Comparison of ENCODE assay signal across 8 cellular contexts in genomic region chr6:116462516-116462915, GRCh38. TPM values are rescaled to one million over a fixed set of nuclear protein-coding genes. Genes with fewer than 3 reads are reported as not detected.
A peak's percentile ranks its signal among the peaks of the same experiment; 100 is the strongest.
DNase-seq lines count a peak whose midpoint lies in the region; ATAC-seq and TF ChIP-seq lines count a peak whose summit lies in the region.

No MANE protein-coding gene starts in this region.

- peaks cover 4% of the 10 kb centered on the region for H3K36me3 Mint-ChIP-seq in T-helper 17 cell (ENCODE audit: low read depth)

- H3K9ac ChIP-seq in GM23248: peak overlapping the region; percentile 19; the same call in 1 of the 2 replicates

- TF ChIP-seq CTCF in GM12864 (IDR thresholded peaks at IDR 0.05; ENCODE audit: low read depth, low read length, missing control alignments) (no peak), left lung (IDR thresholded peaks at IDR 0.05) (no peak)

- DNase-seq in GM12864 (ENCODE audit: low read depth): no peak
- DNase-seq in GM23248: no peak
- DNase-seq in T-helper 17 cell: no peak
- DNase-seq in left lung: no peak
- DNase-seq in NCI-H345 (lab: John Stamatoyannopoulos, UW): no peak
- no peak for DNase-seq in NCI-H510A treated with DMSO at 0.1 percent for 48 hours (lab: John Stamatoyannopoulos, UW)
- DNase-seq in G401 (ENCODE audit: low spot score): no peak
- no peak for DNase-seq in NCI-H526 treated with DMSO at 0.1 percent for 48 hours (lab: John Stamatoyannopoulos, UW)

- H3K27me3 ChIP-seq in GM23248 (replicated peaks; ENCODE audit: insufficient read depth) (peaks cover 17% of the 10 kb centered on the region; the same call in 1 of the 2 replicates), left lung (peaks cover 0 to 14% of the 10 kb centered on the region in 2 donors)

- in situ Hi-C loops in GM23248 (cut with MboI): no loop called here
- in situ Hi-C loops in G401 (cut with HindIII; ENCODE audit: low sequenced_read_pairs): no loop called here

- H3K9me2 ChIP-seq in GM23248 (ENCODE audit: insufficient read depth): no peaks in the 10 kb centered on the region

- peak overlapping the region; percentile 77 for H2AFZ ChIP-seq in GM23248

- H3K9me3 ChIP-seq in GM23248 (ENCODE audit: low read depth) (no peaks in the 10 kb centered on the region), T-helper 17 cell (ENCODE audit: control insufficient read depth, low read length, poor library complexity, severe bottlenecking) (no peaks in the 10 kb centered on the region), left lung (no peaks in the 10 kb centered on the region)

- H3K27ac Mint-ChIP-seq in T-helper 17 cell: peak overlapping the region; percentile 19

- peak overlapping the region; percentile 88 for H3K4me3 Mint-ChIP-seq in T-helper 17 cell

- H3K27me3 Mint-ChIP-seq in T-helper 17 cell: peaks cover 21% of the 10 kb centered on the region

- ATAC-seq in T-helper 17 cell (no peak), left lung (no peak)

- peak overlapping the region; percentile 70 for H3K4me2 ChIP-seq in GM23248 (ENCODE audit: unreplicated experiment)

- intact Hi-C loops in left lung (cut with DNase I): no loop called here

- H3K4me1 ChIP-seq in GM23248 (ENCODE audit: insufficient read depth) (no peaks in the 10 kb centered on the region), left lung (peaks cover 5 to 48% of the 10 kb centered on the region in 2 donors)

- H3F3A ChIP-seq in GM23248 (ENCODE audit: insufficient read depth): 0 out of 2 replicates have a peak, but pooled peaks cover 6% of the 10 kb centered on the region

- H4K20me1 ChIP-seq in GM23248 (ENCODE audit: insufficient read depth): no peaks in the 10 kb centered on the region

- H3K4me3 ChIP-seq in GM12864 (ENCODE audit: low read depth, low read length) (peak overlapping the region; percentile 57), GM23248 (peak overlapping the region; percentile 68), left lung (peak overlapping the region; percentile 26 to 45)

- no peaks in the 10 kb centered on the region for H3K79me2 ChIP-seq in GM23248 (ENCODE audit: insufficient read depth)

- H3K27ac ChIP-seq in GM23248: no peak overlapping the region
- H3K27ac ChIP-seq in left lung: peak overlapping the region in 1 of 2 donors; percentile 70

- H3K36me3 ChIP-seq in GM23248 (ENCODE audit: low read depth): no peaks in the 10 kb centered on the region
- no peaks in the 10 kb centered on the region for H3K36me3 ChIP-seq in left lung

- H3K4me1 Mint-ChIP-seq in T-helper 17 cell: peaks cover 31% of the 10 kb centered on the region

- 51 to 58% methylated on average over 11 of the region's 11 CpGs for WGBS in GM23248 (ENCODE audit: low coverage in 1 of 2, low lambda C conversion rate in 2 of 2, missing lambda C conversion rate in 2 of 2), 2 experiments

RNA-seq across cellular contexts. Expression of gene CALHM6, which starts 1.3 kb away (rescaled TPM):
- total RNA-seq in GM23248 (2014; rRNA removed; shearing (Covaris generic)): not detected in 2 replicates
- 1.6 and 1.7 TPM in 2 replicates for polyA plus RNA-seq in GM23248 (2016; fragmentation: Nextera tagmentation; extraction: Ambion mirVana)
- 1 to 10 TPM; 3.2 to 6.5 TPM for total RNA-seq in T-helper 17 cell
- total RNA-seq in left lung: 1 to 10 TPM; 2.1 to 6.4 TPM
- total RNA-seq in G401 (2014; rRNA removed; shearing (Covaris generic)): 0.74 TPM in 1 of 2 replicates, not detected in the other

RNA-seq across cellular contexts. Expression of gene CALHM5, which starts 48.9 kb away (rescaled TPM):
- 8.2 and 9.8 TPM in 2 replicates for total RNA-seq in GM23248 (2014; rRNA removed; shearing (Covaris generic))
- 0.51 TPM in 2 replicates for polyA plus RNA-seq in GM23248 (2016; fragmentation: Nextera tagmentation; extraction: Ambion mirVana)
- total RNA-seq in T-helper 17 cell (under 1 TPM in 1 of 2 donors, not detected in 1; 0.65 TPM), left lung (1 to 10 TPM; 2.3 to 2.9 TPM)
- under 0.01 TPM in 2 replicates for total RNA-seq in G401 (2014; rRNA removed; shearing (Covaris generic))
